In genomic region chr9:78620764-78621163, GRCh38 we compare ENCODE assay signal across 17 cellular contexts.
DNase-seq lines count a peak whose midpoint lies in the region; TF ChIP-seq lines count a peak whose summit lies in the region.
"Had no signal": no experiment of that assay in that cellular context is flagged by ENCODE, and none has a peak within 500 bp of the region (broad histone marks: within the 10 kb centered on the region; RNA-seq: fewer than 3 reads in every experiment).

No MANE protein-coding gene starts in this region.

- TF ChIP-seq POLR2A in testis (IDR thresholded peaks at IDR 0.05): no peak
- no peak for TF ChIP-seq POLR2A in stomach (IDR thresholded peaks at IDR 0.05)

- no peak for TF ChIP-seq CTCF in brain microvascular endothelial cell (IDR thresholded peaks at IDR 0.05; ENCODE audit: low read depth, low read length, missing control alignments)
- TF ChIP-seq CTCF in testis (IDR thresholded peaks at IDR 0.05): no peak
- TF ChIP-seq CTCF in stomach (IDR thresholded peaks at IDR 0.05): no peak

- in situ Hi-C loops in brain microvascular endothelial cell (cut with HindIII; ENCODE audit: low pct_ligation_motif_present, low sequenced_read_pairs): no loop called here

- no peak overlapping the region for H3K4me3 ChIP-seq in brain microvascular endothelial cell (ENCODE audit: low read depth, low read length)
- no peak overlapping the region for H3K4me3 ChIP-seq in testis
- no peak overlapping the region for H3K4me3 ChIP-seq in stomach
- H3K4me3 ChIP-seq: cardiac muscle cell, thyroid gland had no signal

- H3K36me3 ChIP-seq in brain microvascular endothelial cell (replicated peaks) (no peaks in the 10 kb centered on the region), testis (ENCODE audit: low read depth, missing control alignments) (no peaks in the 10 kb centered on the region), stomach (no peaks in the 10 kb centered on the region)
- H3K36me3 ChIP-seq: BE2C, cardiac muscle cell, thyroid gland had no signal

- intact Hi-C loops in testis (cut with DNase I; ENCODE audit: low total_unique reads): no loop called here
- intact Hi-C loops in stomach (cut with DNase I; ENCODE audit: low total_unique reads): no loop called here

- H3K9me3 ChIP-seq in testis: no peaks in the 10 kb centered on the region
- H3K9me3 ChIP-seq in stomach: no peaks in the 10 kb centered on the region
- H3K9me3 ChIP-seq: BE2C, thyroid gland had no signal

- 76 to 77% methylated on average over 5 of the region's 5 CpGs for WGBS in testis, 2 donors
- 77 to 88% (median 83%) methylated on average over 5 of the region's 5 CpGs for WGBS in stomach, 5 donors

- peak overlapping the region; percentile 48 for H3K27ac ChIP-seq in brain microvascular endothelial cell
- H3K27ac ChIP-seq in testis: no peak overlapping the region
- no peak overlapping the region for H3K27ac ChIP-seq in caudate nucleus (ENCODE audit: low read depth, low read length)
- no peak overlapping the region for H3K27ac ChIP-seq in stomach
- H3K27ac ChIP-seq: cardiac muscle cell, thyroid gland had no signal

- TF ChIP-seq EP300 in stomach (IDR thresholded peaks at IDR 0.05): no peak

- H3K4me1 ChIP-seq in testis (no peaks in the 10 kb centered on the region), stomach (no peaks in the 10 kb centered on the region)
- H3K4me1 ChIP-seq: BE2C, thyroid gland had no signal

- DNase-seq in AG08395 (ENCODE audit: low spot score) (peak; percentile 76), LHCN-M2 (ENCODE audit: low read depth) (peak; percentile 85), brain microvascular endothelial cell (peak; percentile 71), hepatic stellate cell (ENCODE audit: low spot score) (peak; percentile 51), testis (no peak), caudate nucleus (lab: John Stamatoyannopoulos, UW) (no peak), stomach (no peak)
- DNase-seq in stimulated activated naive CD4-positive, alpha-beta T cell treated with Interleukin-2 at 50 U/mL for 16 hours (lab: John Stamatoyannopoulos, UW): no peak
- DNase-seq: activated effector memory CD4-positive, alpha-beta T cell treated with anti-CD3 and anti-CD28 coated beads, Interleukin-2, amount 50 U/mL, for 16 hours; BE2C; endodermal cell; NCI-H2081; nucleus accumbens; SHP77; stimulated activated CD4-positive, alpha-beta T cell treated with anti-CD3 and anti-CD28 coated beads, Interleukin-15, amount 100 ng/mL, for 24 hours; thyroid gland had no signal

- H3K27me3 ChIP-seq in brain microvascular endothelial cell (replicated peaks) (no peaks in the 10 kb centered on the region), testis (no peaks in the 10 kb centered on the region), stomach (no peaks in the 10 kb centered on the region)
- H3K27me3 ChIP-seq: BE2C, cardiac muscle cell, thyroid gland had no signal

Comparison
In these comparisons a context has a peak if more than half of its experiments do, and no peak if none do; other contexts are left out.
1. DNase-seq: peak in AG08395 (single experiment), LHCN-M2 (single experiment), brain microvascular endothelial cell (single experiment) and hepatic stellate cell (single experiment); none in testis (single experiment), caudate nucleus (0 of 61), stimulated activated naive CD4-positive, alpha-beta T cell treated with Interleukin-2 at 50 U/mL for 16 hours (single experiment) and stomach (single experiment).